ENCODE assay signal across 38 cellular contexts in genomic region chr3:31028766-31029165, GRCh38.
"Had no signal": no experiment of that assay in that cellular context is flagged by ENCODE, and none has a peak within 500 bp of the region (broad histone marks: within the 10 kb centered on the region; RNA-seq: fewer than 3 reads in every experiment).

No MANE protein-coding gene starts in this region.

- ATAC-seq: activated CD4-positive, alpha-beta T cell treated with anti-CD3 and anti-CD28 coated beads for 36 hours; activated CD4-positive, CD25-positive, alpha-beta regulatory T cell treated with anti-CD3 and anti-CD28 coated beads, Interleukin-2, amount 50 U/mL, for 24 hours; activated CD8-positive, alpha-beta memory T cell treated with anti-CD3 and anti-CD28 coated beads, Interleukin-2, amount 10 ng/mL, durations not matched to agents 7 days and 5 days; activated CD8-positive, alpha-beta T cell treated with anti-CD3 and anti-CD28 coated beads, Interleukin-2, amount 10 ng/mL, durations not matched to agents 7 days and 5 days; activated naive CD4-positive, alpha-beta T cell treated with anti-CD3 and anti-CD28 coated beads, Interleukin-2, amount 50 U/mL, for 72 hours; activated T-cell treated with anti-CD3 and anti-CD28 coated beads, Interleukin-2, amount 50 U/mL, for 4 hours; activated T-cell treated with anti-CD3 and anti-CD28 coated beads, Interleukin-2, amount 50 U/mL, for 72 hours; activated T-helper 17 cell treated with anti-CD3 and anti-CD28 coated beads, Interleukin-2, amount 50 U/mL, for 72 hours; body of pancreas had no signal

- H3K4me1 ChIP-seq: adrenal gland, body of pancreas, breast epithelium had no signal

- H3K4me3 ChIP-seq: adrenal gland, body of pancreas, breast epithelium had no signal

- H3K9me3 ChIP-seq: adrenal gland, body of pancreas had no signal

- H3K27ac ChIP-seq: adrenal gland, body of pancreas, brain microvascular endothelial cell, breast epithelium, WERI-Rb-1 had no signal

- H3K4me1 Mint-ChIP-seq: activated CD4-positive, alpha-beta T cell treated with anti-CD3 and anti-CD28 coated beads for 36 hours; activated CD4-positive, alpha-beta T cell treated with anti-CD3 and anti-CD28 coated beads, Interleukin-2, amount 10 ng/mL, durations not matched to agents 7 days and 5 days; activated CD8-positive, alpha-beta memory T cell treated with anti-CD3 and anti-CD28 coated beads, Interleukin-2, amount 10 ng/mL, durations not matched to agents 7 days and 5 days; activated naive CD8-positive, alpha-beta T cell treated with anti-CD3 and anti-CD28 coated beads for 36 hours; activated T-helper 17 cell treated with anti-CD3 and anti-CD28 coated beads, Interleukin-2, amount 50 U/mL, for 72 hours; WTC11 had no signal

- H3K9me3 Mint-ChIP-seq: activated T-cell treated with anti-CD3 and anti-CD28 coated beads, Interleukin-2, amount 50 U/mL, for 4 hours; activated T-helper 17 cell treated with anti-CD3 and anti-CD28 coated beads, Interleukin-2, amount 50 U/mL, for 72 hours had no signal

- H3K36me3 ChIP-seq: adrenal gland, brain microvascular endothelial cell, breast epithelium, WERI-Rb-1 had no signal

- H3K4me3 Mint-ChIP-seq: activated CD4-positive, alpha-beta memory T cell treated with anti-CD3 and anti-CD28 coated beads, Interleukin-2, amount 10 ng/mL, durations not matched to agents 7 days and 5 days; activated CD4-positive, alpha-beta T cell treated with anti-CD3 and anti-CD28 coated beads for 36 hours; activated CD4-positive, alpha-beta T cell treated with anti-CD3 and anti-CD28 coated beads, Interleukin-2, amount 10 ng/mL, durations not matched to agents 7 days and 5 days; activated CD8-positive, alpha-beta memory T cell treated with anti-CD3 and anti-CD28 coated beads, Interleukin-2, amount 10 ng/mL, durations not matched to agents 7 days and 5 days; activated CD8-positive, alpha-beta T cell treated with anti-CD3 and anti-CD28 coated beads, Interleukin-2, amount 10 ng/mL, durations not matched to agents 7 days and 5 days; activated naive CD4-positive, alpha-beta T cell treated with anti-CD3 and anti-CD28 coated beads for 36 hours; activated naive CD8-positive, alpha-beta T cell treated with anti-CD3 and anti-CD28 coated beads for 36 hours; activated T-cell treated with anti-CD3 and anti-CD28 coated beads, Interleukin-2, amount 50 U/mL, for 4 hours; activated T-cell treated with anti-CD3 and anti-CD28 coated beads, Interleukin-2, amount 50 U/mL, for 72 hours; activated T-helper 1 cell treated with anti-CD3 and anti-CD28 coated beads, Interleukin-12 subunit alpha, Interleukin-12 subunit beta, Interleukin-2, Interleukin-4 antibody, amounts not matched to agents 30 ng/mL and 10 ng/mL and 1 ng/mL, durations not matched to agents 14 hours and 24 hours and 36 hours; activated T-helper 17 cell treated with anti-CD3 and anti-CD28 coated beads, Interleukin-2, amount 50 U/mL, for 72 hours; T-helper 1 cell treated with Interleukin-12 subunit alpha and Interleukin-12 subunit beta and Interleukin-4 antibody, amounts not matched to agents 30 μg/mL and 1 μg/mL, for 36 hours; T-helper 2 cell treated with Interferon-gamma antibody and Interleukin-4, amounts not matched to agents 5 μg/mL and 100 μg/mL, for 36 hours; WTC11 had no signal

- H3K36me3 Mint-ChIP-seq: activated CD8-positive, alpha-beta memory T cell treated with anti-CD3 and anti-CD28 coated beads, Interleukin-2, amount 10 ng/mL, durations not matched to agents 7 days and 5 days had no signal

- H3K27me3 Mint-ChIP-seq: activated CD4-positive, alpha-beta T cell treated with anti-CD3 and anti-CD28 coated beads for 36 hours; activated CD4-positive, alpha-beta T cell treated with anti-CD3 and anti-CD28 coated beads, Interleukin-2, amount 10 ng/mL, durations not matched to agents 7 days and 5 days; activated naive CD8-positive, alpha-beta T cell treated with anti-CD3 and anti-CD28 coated beads for 36 hours; activated T-helper 17 cell treated with anti-CD3 and anti-CD28 coated beads, Interleukin-2, amount 50 U/mL, for 72 hours had no signal

- H3K27me3 ChIP-seq: adrenal gland, body of pancreas, brain microvascular endothelial cell, breast epithelium had no signal

- H3K27ac Mint-ChIP-seq: activated CD4-positive, alpha-beta memory T cell treated with anti-CD3 and anti-CD28 coated beads, Interleukin-2, amount 10 ng/mL, durations not matched to agents 7 days and 5 days; activated CD4-positive, alpha-beta T cell treated with anti-CD3 and anti-CD28 coated beads for 36 hours; activated CD4-positive, alpha-beta T cell treated with anti-CD3 and anti-CD28 coated beads, Interleukin-2, amount 10 ng/mL, durations not matched to agents 7 days and 5 days; activated CD8-positive, alpha-beta memory T cell treated with anti-CD3 and anti-CD28 coated beads, Interleukin-2, amount 10 ng/mL, durations not matched to agents 7 days and 5 days; activated CD8-positive, alpha-beta T cell treated with anti-CD3 and anti-CD28 coated beads, Interleukin-2, amount 10 ng/mL, durations not matched to agents 7 days and 5 days; activated naive CD4-positive, alpha-beta T cell treated with anti-CD3 and anti-CD28 coated beads for 36 hours; activated naive CD4-positive, alpha-beta T cell treated with anti-CD3 and anti-CD28 coated beads, Interleukin-2, amount 50 U/mL, for 72 hours; activated naive CD8-positive, alpha-beta T cell treated with anti-CD3 and anti-CD28 coated beads for 36 hours; activated T-cell treated with anti-CD3 and anti-CD28 coated beads, Interleukin-2, amount 50 U/mL, for 72 hours; activated T-helper 1 cell treated with anti-CD3 and anti-CD28 coated beads, Interleukin-12 subunit alpha, Interleukin-12 subunit beta, Interleukin-2, Interleukin-4 antibody, amounts not matched to agents 30 ng/mL and 10 ng/mL and 1 ng/mL, durations not matched to agents 14 hours and 24 hours and 36 hours; activated T-helper 17 cell treated with anti-CD3 and anti-CD28 coated beads, Interleukin-2, amount 50 U/mL, for 72 hours; T-helper 1 cell treated with Interleukin-12 subunit alpha and Interleukin-12 subunit beta and Interleukin-4 antibody, amounts not matched to agents 30 μg/mL and 1 μg/mL, for 36 hours; T-helper 2 cell treated with Interferon-gamma antibody and Interleukin-4, amounts not matched to agents 5 μg/mL and 100 μg/mL, for 36 hours; WTC11 had no signal

- DNase-seq: activated CD4-positive, alpha-beta memory T cell treated with anti-CD3 and anti-CD28 coated beads, Interleukin-2, amount 10 ng/mL, durations not matched to agents 7 days and 5 days; activated CD4-positive, alpha-beta T cell treated with anti-CD3 and anti-CD28 coated beads for 1 hour; activated CD4-positive, alpha-beta T cell treated with anti-CD3 and anti-CD28 coated beads for 36 hours; activated CD4-positive, alpha-beta T cell treated with anti-CD3 and anti-CD28 coated beads, Interleukin-2, amount 10 ng/mL, durations not matched to agents 7 days and 5 days; activated CD4-positive, alpha-beta T cell treated with anti-CD3 and anti-CD28 coated beads, Interleukin-2, amount 50 U/mL, for 48 hours; activated CD4-positive, CD25-positive, alpha-beta regulatory T cell; activated CD8-positive, alpha-beta memory T cell treated with anti-CD3 and anti-CD28 coated beads for 24 hours; activated CD8-positive, alpha-beta memory T cell treated with anti-CD3 and anti-CD28 coated beads, Interleukin-2, amount 10 ng/mL, durations not matched to agents 7 days and 5 days; activated CD8-positive, alpha-beta T cell treated with anti-CD3 and anti-CD28 coated beads, Interleukin-2, amount 10 ng/mL, durations not matched to agents 7 days and 5 days; activated effector memory CD4-positive, alpha-beta T cell treated with anti-CD3 and anti-CD28 coated beads, Interleukin-2, amount 50 U/mL, for 16 hours; activated gamma-delta T cell treated with Interleukin-2 at 50 U/mL for 16 hours; activated naive CD4-positive, alpha-beta T cell; activated naive CD4-positive, alpha-beta T cell treated with anti-CD3 and anti-CD28 coated beads for 36 hours; activated naive CD4-positive, alpha-beta T cell treated with anti-CD3 and anti-CD28 coated beads, Interleukin-2, amount 50 U/mL, for 16 hours; activated naive CD8-positive, alpha-beta T cell treated with anti-CD3 and anti-CD28 coated beads for 36 hours; activated T-cell treated with anti-CD3 and anti-CD28 coated beads for 4 hours; activated T-cell treated with anti-CD3 and anti-CD28 coated beads, Interleukin-2, amount 50 U/mL, for 1 hour; activated T-cell treated with anti-CD3 and anti-CD28 coated beads, Interleukin-2, amount 50 U/mL, for 4 hours; activated T-cell treated with anti-CD3 and anti-CD28 coated beads, Interleukin-2, amount 50 U/mL, for 72 hours; adrenal gland; amniotic stem cell; aorta; body of pancreas; brain microvascular endothelial cell; central memory CD4-positive, alpha-beta T cell; SW 1271; T-helper 1 cell; T-helper 2 cell; T-helper 9 cell; WERI-Rb-1 had no signal
